In genomic region chr7:103735377-103735776, GRCh38 we compare ENCODE assay signal across 14 cellular contexts.
DNase-seq lines count a peak whose midpoint lies in the region; ATAC-seq, FAIRE-seq and TF ChIP-seq lines count a peak whose summit lies in the region.
"Had no signal": no experiment of that assay in that cellular context is flagged by ENCODE, and none has a peak within 500 bp of the region (broad histone marks: within the 10 kb centered on the region; RNA-seq: fewer than 3 reads in every experiment).

No MANE protein-coding gene starts in this region.

- H3K9me3 ChIP-seq in A549 (no peaks in the 10 kb centered on the region), esophagus squamous epithelium (no peaks in the 10 kb centered on the region)
- H3K9me3 ChIP-seq: thoracic aorta had no signal

- no peaks in the 10 kb centered on the region for H3K4me1 ChIP-seq in A549
- no peaks in the 10 kb centered on the region for H3K4me1 ChIP-seq in esophagus squamous epithelium

- intact Hi-C loops in esophagus squamous epithelium (cut with DNase I): no loop called here

- POLR2A ChIA-PET in A549 (lab: Yijun Ruan, JAX): no interaction called here

- ATAC-seq in A549: no peak
- ATAC-seq in GM18861 (IDR thresholded peaks at IDR 0.05; ENCODE audit: unreplicated experiment): no peak
- ATAC-seq: Panc1, T-helper 17 cell had no signal

- DNase-seq in A549 (ENCODE audit: low read depth in 1 of 2, low spot score in 1 of 2): peak in 1 of 2 experiments; percentile 2
- peak; percentile 59 for DNase-seq in HPDE6-E6E7 (ENCODE audit: extremely low spot score)
- peak; percentile 51 for DNase-seq in SK-N-DZ (ENCODE audit: low spot score)
- DNase-seq in fibroblast of villous mesenchyme (ENCODE audit: low read depth): peak; percentile 29
- DNase-seq in esophagus squamous epithelium (lab: John Stamatoyannopoulos, UW): no peak
- DNase-seq in activated naive CD4-positive, alpha-beta T cell treated with anti-CD3 and anti-CD28 coated beads, Interleukin-2, amount 50 U/mL, for 16 hours: no peak
- no peak for DNase-seq in NCI-H82 (lab: John Stamatoyannopoulos, UW)
- DNase-seq: activated CD4-positive, CD25-positive, alpha-beta regulatory T cell treated with anti-CD3 and anti-CD28 coated beads, Interleukin-2, amount 50 U/mL, for 72 hours; foreskin melanocyte; NCI-H524 treated with DMSO at 0.1 percent for 48 hours; T-helper 17 cell had no signal

- no peak overlapping the region for H3K4me2 ChIP-seq in A549

- no peaks in the 10 kb centered on the region for H3K27me3 ChIP-seq in esophagus squamous epithelium

- no peaks in the 10 kb centered on the region for H3K36me3 ChIP-seq in esophagus squamous epithelium
- H3K36me3 ChIP-seq: thoracic aorta had no signal

- no peak for TF ChIP-seq RAD21 in A549 (conservative IDR thresholded peaks at IDR 0.05 in 1 of 2, IDR thresholded peaks at IDR 0.05 in 1 of 2)

- H3K27ac ChIP-seq in A549 (no peak overlapping the region), esophagus squamous epithelium (no peak overlapping the region)
- H3K27ac ChIP-seq: thoracic aorta had no signal

- no peak for TF ChIP-seq POLR2A in A549 (IDR thresholded peaks at IDR 0.05; ENCODE audit: low read length)
- no peak for TF ChIP-seq POLR2A in esophagus squamous epithelium (IDR thresholded peaks at IDR 0.05)

- H3K4me3 ChIP-seq in A549 (no peak overlapping the region), fibroblast of villous mesenchyme (ENCODE audit: low read depth, low read length) (no peak overlapping the region), esophagus squamous epithelium (no peak overlapping the region)
- H3K4me3 ChIP-seq: thoracic aorta had no signal

- no peak for FAIRE-seq in A549 (lab: Jason Lieb, UNC)

- CTCF ChIA-PET in A549 (lab: Yijun Ruan, JAX): no interaction called here

- TF ChIP-seq CTCF in A549 (IDR thresholded peaks at IDR 0.05): no peak
- no peak for TF ChIP-seq CTCF in fibroblast of villous mesenchyme (IDR thresholded peaks at IDR 0.05; ENCODE audit: insufficient read depth, low read depth, low read length)
- TF ChIP-seq CTCF in esophagus squamous epithelium (IDR thresholded peaks at IDR 0.05): no peak

- TF ChIP-seq EP300 in A549 (IDR thresholded peaks at IDR 0.05): no peak

- WGBS in A549 (ENCODE audit: missing lambda C conversion rate): 4% methylated on average over 1 of the region's 1 CpG
- WGBS in esophagus squamous epithelium, 2 donors: 29 to 57% methylated on average over 1 of the region's 1 CpG

TF ChIP-seq in A549, 52 proteins besides CTCF, POLR2A, EP300 and RAD21:
- TF ChIP-seq FOSL2 (IDR thresholded peaks at IDR 0.05) (no peak), FOSL2 (CRISPR knock-in tag; IDR thresholded peaks at IDR 0.05) (peak; percentile 64), TP53 (CRISPR knock-in tag; IDR thresholded peaks at IDR 0.05) (no peak), CHD4 (IDR thresholded peaks at IDR 0.05; ENCODE audit: borderline replicate concordance) (no peak), NPAS2 (CRISPR knock-in tag; IDR thresholded peaks at IDR 0.05; ENCODE audit: borderline replicate concordance) (no peak)

Comparison
In these comparisons a context has a peak if more than half of its experiments do, and no peak if none do; other contexts are left out.
1. DNase-seq: peak in HPDE6-E6E7 (single experiment), SK-N-DZ (single experiment) and fibroblast of villous mesenchyme (single experiment); none in esophagus squamous epithelium (single experiment), activated naive CD4-positive, alpha-beta T cell treated with anti-CD3 and anti-CD28 coated beads, Interleukin-2, amount 50 U/mL, for 16 hours (single experiment) and NCI-H82 (single experiment).